13 cellular contexts compared by ENCODE assay signal in genomic region chr2:69931832-69932595, GRCh38. TPM values are rescaled to one million over a fixed set of nuclear protein-coding genes. Genes with fewer than 3 reads are reported as not detected.
DNase-seq lines count a peak whose midpoint lies in the region; ATAC-seq and TF ChIP-seq lines count a peak whose summit lies in the region.
"Had no signal": no experiment of that assay in that cellular context is flagged by ENCODE, and none has a peak within 500 bp of the region (broad histone marks: within the 10 kb centered on the region; RNA-seq: fewer than 3 reads in every experiment).

No MANE protein-coding gene starts in this region.

- no peak overlapping the region for H2BK20ac ChIP-seq in IMR-90 (ENCODE audit: low read depth, low read length)

- H3K36me3 Mint-ChIP-seq in CD8-positive, alpha-beta memory T cell, result peaks cover 12 to 55% (median 22%) of the 10 kb centered on the region in 3 donors
- H3K36me3 Mint-ChIP-seq in central memory CD8-positive, alpha-beta T cell (ENCODE audit: insufficient read depth), result peaks cover 17% of the 10 kb centered on the region

- no peaks in the 10 kb centered on the region for H3K9me3 ChIP-seq in CD8-positive, alpha-beta memory T cell (ENCODE audit: low read length)
- H3K9me3 ChIP-seq in IMR-90 (ENCODE audit: control insufficient read depth, insufficient read depth, low read length) (no peaks in the 10 kb centered on the region), osteoblast (ENCODE audit: low read depth, low read length) (no peaks in the 10 kb centered on the region)
- H3K9me3 ChIP-seq: pancreas had no signal

- H3K9me1 ChIP-seq in IMR-90 (ENCODE audit: insufficient read depth, low read length), result peaks cover 16% of the 10 kb centered on the region

- intact Hi-C loops in IMR-90 (cut with micrococcal nuclease), result loop anchor here (5.0 kb wide), 2 partner anchors 140 to 210 kb away; no protein-coding TSS in a partner anchor

- H3K56ac ChIP-seq in IMR-90 (ENCODE audit: extremely low read depth, insufficient read depth, low read length), result no peak overlapping the region

- no peak overlapping the region for H3K18ac ChIP-seq in IMR-90 (ENCODE audit: low read depth, low read length)

- H4K8ac ChIP-seq in IMR-90 (ENCODE audit: low read depth in 2 of 2, low read length in 2 of 2), result peak overlapping the region in 1 of 2 experiments; percentile 38; a peak in 1 of 4 replicates

- DNase-seq in CD8-positive, alpha-beta memory T cell, result no peak
- DNase-seq in IMR-90 (no peak), osteoblast (ENCODE audit: insufficient read length, low spot score, missing footprints) (no peak), RPMI8226 (no peak), KG1 (lab: John Stamatoyannopoulos, UW) (no peak)
- no peak for DNase-seq in central memory CD8-positive, alpha-beta T cell (ENCODE audit: low spot score in 2 of 2)
- DNase-seq: effector CD4-positive, alpha-beta T cell; NCI-H345; pancreas; stimulated activated CD4-positive, alpha-beta T cell treated with anti-CD3 and anti-CD28 coated beads, Interleukin-1b, Interleukin-23, amount 100 ng/mL, for 48 hours; stimulated activated naive CD4-positive, alpha-beta T cell had no signal

- H2BK120ac ChIP-seq in IMR-90 (ENCODE audit: low read depth, low read length), result no peak overlapping the region

- H3K4me3 ChIP-seq in CD8-positive, alpha-beta memory T cell (ENCODE audit: low read length), result no peak overlapping the region
- H3K4me3 ChIP-seq in IMR-90 (ENCODE audit: insufficient read depth, low read depth, low read length), result no peak overlapping the region
- no peak overlapping the region for H3K4me3 ChIP-seq in osteoblast (ENCODE audit: insufficient read depth, low read length)
- H3K4me3 ChIP-seq: pancreas had no signal

- H3K27ac ChIP-seq in CD8-positive, alpha-beta memory T cell (ENCODE audit: low read depth, low read length), result no peak overlapping the region
- no peak overlapping the region for H3K27ac ChIP-seq in IMR-90 (ENCODE audit: insufficient read depth, low read length)
- H3K27ac ChIP-seq in osteoblast (ENCODE audit: low read depth, low read length), result peak overlapping the region; percentile 93
- H3K27ac ChIP-seq: pancreas had no signal

- H2BK15ac ChIP-seq in IMR-90 (ENCODE audit: low read depth, low read length), result no peak overlapping the region

- no peak overlapping the region for H3K9ac ChIP-seq in IMR-90 (ENCODE audit: low read depth, low read length)

- peak overlapping the region in 4 of 7 donors; percentile 8 to 56 (median 28) for H3K4me3 Mint-ChIP-seq in CD8-positive, alpha-beta memory T cell
- H3K4me3 Mint-ChIP-seq in central memory CD8-positive, alpha-beta T cell, result peak overlapping the region; percentile 2

- H3K4ac ChIP-seq in IMR-90 (ENCODE audit: low read depth, low read length), result 0 out of 2 replicates have a peak overlapping the region, but pooled peaks have one; percentile 13

- no TSS peak for BruUV-seq in IMR-90 (replicated peaks; lab: Mats Ljungman, UMichigan)

- WGBS in IMR-90 (ENCODE audit: extremely low coverage in 2 of 2, insufficient read length in 1 of 2), 2 experiments, result 100% methylated on average over 2 of the region's 7 CpGs; no CpG with 5 or more reads in 1 of the 2 experiments

- ATAC-seq in IMR-90 (ENCODE audit: low read depth), result no peak
- ATAC-seq in central memory CD8-positive, alpha-beta T cell (replicated peaks; ENCODE audit: extremely low read depth, poor library complexity, severe bottlenecking), result no peak
- no peak for ATAC-seq in GM21526 (IDR thresholded peaks at IDR 0.05; ENCODE audit: low FRiP score, unreplicated experiment)
- ATAC-seq: HCT116, pancreas had no signal

- H3K4me2 ChIP-seq in IMR-90 (ENCODE audit: low read depth, low read length) (no peak overlapping the region), osteoblast (ENCODE audit: insufficient read depth, low read length) (no peak overlapping the region)

- POLR2A ChIA-PET in CD8-positive, alpha-beta memory T cell (lab: Charles Lee), result no interaction called here
- POLR2A ChIA-PET in IMR-90 (lab: Charles Lee; ENCODE audit: unreplicated experiment), result no interaction called here

- peaks cover 9% of the 10 kb centered on the region for H3K79me2 ChIP-seq in osteoblast (ENCODE audit: insufficient read depth, low read length)

- H3K23ac ChIP-seq in IMR-90 (ENCODE audit: low read depth, low read length), result 0 out of 2 replicates have a peak overlapping the region, but pooled peaks have one; percentile 11

- no peak for TF ChIP-seq POLR2A in IMR-90 (IDR thresholded peaks at IDR 0.05; ENCODE audit: low read depth, low read length)

- H3K4me1 ChIP-seq in CD8-positive, alpha-beta memory T cell (ENCODE audit: insufficient read depth, low read length), result peaks cover 9% of the 10 kb centered on the region
- peaks cover 10% of the 10 kb centered on the region for H3K4me1 ChIP-seq in IMR-90 (ENCODE audit: control insufficient read depth, insufficient read depth, low read length)
- peaks cover 38% of the 10 kb centered on the region for H3K4me1 ChIP-seq in osteoblast (ENCODE audit: insufficient read depth, low read length)

- H2AK9ac ChIP-seq in IMR-90 (replicated peaks; ENCODE audit: low read depth, low read length, poor library complexity), result no peak overlapping the region

- H2AFZ ChIP-seq in IMR-90 (replicated peaks; ENCODE audit: low read length, poor library complexity) (peak overlapping the region; percentile 56), osteoblast (ENCODE audit: low read length) (peak overlapping the region; percentile 11)

- H3K9me3 Mint-ChIP-seq in CD8-positive, alpha-beta memory T cell, result no peaks in the 10 kb centered on the region
- H3K9me3 Mint-ChIP-seq in central memory CD8-positive, alpha-beta T cell, result no peaks in the 10 kb centered on the region

- H3K4me1 Mint-ChIP-seq in CD8-positive, alpha-beta memory T cell, result peaks cover 26 to 42% (median 40%) of the 10 kb centered on the region in 3 donors
- peaks cover 26% of the 10 kb centered on the region for H3K4me1 Mint-ChIP-seq in central memory CD8-positive, alpha-beta T cell

- H3K14ac ChIP-seq in IMR-90 (replicated peaks; ENCODE audit: low read depth, low read length), result no peak overlapping the region; the same call in 1 of the 2 replicates

- TF ChIP-seq RAD21 in IMR-90 (IDR thresholded peaks at IDR 0.05; ENCODE audit: low read length), result no peak

- H4K20me1 ChIP-seq in IMR-90 (ENCODE audit: insufficient read depth, low read length), result no peaks in the 10 kb centered on the region
- no peaks in the 10 kb centered on the region for H4K20me1 ChIP-seq in osteoblast (ENCODE audit: insufficient read depth, low read length)

- dilution Hi-C loops in IMR-90 (cut with HindIII; ENCODE audit: low sequenced_read_pairs, unreplicated experiment), result no loop called here

- H4K91ac ChIP-seq in IMR-90 (ENCODE audit: insufficient read depth, low read depth, low read length), result no peak overlapping the region

- H3K36me3 ChIP-seq in CD8-positive, alpha-beta memory T cell (ENCODE audit: insufficient read depth, low read length), result peaks cover 13% of the 10 kb centered on the region
- H3K36me3 ChIP-seq in IMR-90 (ENCODE audit: control insufficient read depth, insufficient read depth, low read length), result peaks cover 10% of the 10 kb centered on the region
- H3K36me3 ChIP-seq in osteoblast (ENCODE audit: insufficient read depth, low read length), result peaks cover 29% of the 10 kb centered on the region

- H3K27me3 ChIP-seq in CD8-positive, alpha-beta memory T cell (ENCODE audit: insufficient read depth, low read length, poor library complexity, severe bottlenecking), result no peaks in the 10 kb centered on the region
- no peaks in the 10 kb centered on the region for H3K27me3 ChIP-seq in IMR-90 (ENCODE audit: control insufficient read depth, insufficient read depth, low read length)
- H3K27me3 ChIP-seq in osteoblast (ENCODE audit: insufficient read depth, low read length), result no peaks in the 10 kb centered on the region
- H3K27me3 ChIP-seq: pancreas had no signal

- TF ChIP-seq CTCF in IMR-90 (conservative IDR thresholded peaks at IDR 0.05; ENCODE audit: low read depth, low read length), result no peak
- TF ChIP-seq CTCF in osteoblast (IDR thresholded peaks at IDR 0.05; ENCODE audit: extremely low read depth, low read depth, low read length), result no peak

- H4K5ac ChIP-seq in IMR-90 (ENCODE audit: low read depth, low read length), result no peak overlapping the region

- in situ Hi-C loops in IMR-90 (cut with MboI; ENCODE audit: low sequenced_read_pairs), result no loop called here

- H3K79me1 ChIP-seq in IMR-90 (ENCODE audit: low read depth in 1 of 2, low read length in 2 of 2), result peaks cover 18 to 25% of the 10 kb centered on the region in 2 experiments

- peak overlapping the region; percentile 31; the same call in 1 of the 2 replicates for H2AK5ac ChIP-seq in IMR-90 (ENCODE audit: low read depth, low read length)

- H3K27me3 Mint-ChIP-seq in CD8-positive, alpha-beta memory T cell, result peaks cover 0 to 3% of the 10 kb centered on the region in 2 donors
- no peaks in the 10 kb centered on the region for H3K27me3 Mint-ChIP-seq in central memory CD8-positive, alpha-beta T cell

- CTCF ChIA-PET in CD8-positive, alpha-beta memory T cell (lab: Charles Lee), result no interaction called here
- CTCF ChIA-PET in IMR-90 (lab: Yijun Ruan, JAX), result no interaction called here

- H3K27ac Mint-ChIP-seq in CD8-positive, alpha-beta memory T cell, result peak overlapping the region; percentile 38 to 94 (median 80)
- H3K27ac Mint-ChIP-seq in central memory CD8-positive, alpha-beta T cell (ENCODE audit: low read depth), result peak overlapping the region; percentile 81

- H2BK5ac ChIP-seq in IMR-90 (ENCODE audit: low read depth, low read length, poor library complexity, severe bottlenecking), result no peak overlapping the region

TF ChIP-seq in IMR-90, 13 proteins besides CTCF, POLR2A, EP300 and RAD21 (continues in another document):
- TF ChIP-seq RCOR1 (IDR thresholded peaks at IDR 0.05; ENCODE audit: insufficient replicate concordance, low read length), result no peak

RNA-seq across cellular contexts. Expression of gene MXD1, which starts 17.1 kb away (rescaled TPM):
- 1 to 10 TPM; 7.2 to 8.1 TPM for total RNA-seq in CD8-positive, alpha-beta memory T cell
- 10.5 TPM for polyA plus RNA-seq in CD8-positive, alpha-beta memory T cell
- total RNA-seq in IMR-90 (2012; rRNA removed) (2.0 and 3.1 TPM in 2 replicates), osteoblast (13.8 and 14.5 TPM in 2 replicates)
- 3.7 TPM in 2 replicates for polyA plus RNA-seq in IMR-90 (2012; rRNA removed)
- 1.5 and 1.6 TPM in 2 replicates for polyA plus RNA-seq in IMR-90 (2012; cell fraction: cytosol; rRNA removed)
- polyA plus RNA-seq in IMR-90 (2012; cell fraction: nucleus; rRNA removed; ENCODE audit: low replicate concordance), result 3.8 and 11.5 TPM in 2 replicates

RNA-seq across cellular contexts. Expression of gene ASPRV1, which starts 29.4 kb away (rescaled TPM):
- under 1 TPM; 0.64 to 0.77 TPM for total RNA-seq in CD8-positive, alpha-beta memory T cell
- 0.99 TPM for polyA plus RNA-seq in CD8-positive, alpha-beta memory T cell
- total RNA-seq in IMR-90 (2012; rRNA removed) (0.18 and 0.28 TPM in 2 replicates), osteoblast (0.29 and 0.72 TPM in 2 replicates)
- polyA plus RNA-seq in IMR-90 (2012; rRNA removed), result 0.09 and 0.14 TPM in 2 replicates
- polyA plus RNA-seq in IMR-90 (2012; cell fraction: cytosol; rRNA removed), result 0.08 and 0.10 TPM in 2 replicates
- 0.36 and 0.39 TPM in 2 replicates for polyA plus RNA-seq in IMR-90 (2012; cell fraction: nucleus; rRNA removed; ENCODE audit: low replicate concordance)

RNA-seq across cellular contexts. Expression of gene SNRNP27, which starts 38.3 kb away (rescaled TPM):
- 10 to 100 TPM; 59.6 to 61.2 TPM for total RNA-seq in CD8-positive, alpha-beta memory T cell
- 79.6 TPM for polyA plus RNA-seq in CD8-positive, alpha-beta memory T cell
- total RNA-seq in IMR-90 (2012; rRNA removed) (8.8 and 36.1 TPM in 2 replicates), osteoblast (35.1 and 38.6 TPM in 2 replicates)
- polyA plus RNA-seq in IMR-90 (2012; rRNA removed), result 41.5 and 48.3 TPM in 2 replicates
- 7.2 and 8.6 TPM in 2 replicates for polyA plus RNA-seq in IMR-90 (2012; cell fraction: cytosol; rRNA removed)
- polyA plus RNA-seq in IMR-90 (2012; cell fraction: nucleus; rRNA removed; ENCODE audit: low replicate concordance), result 3.1 and 16.7 TPM in 2 replicates
